ENCODE assay signal across 8 cellular contexts in genomic region chr19:39479916-39480315, GRCh38. TPM values are rescaled to one million over a fixed set of nuclear protein-coding genes. Genes with fewer than 3 reads are reported as not detected.
DNase-seq lines count a peak whose midpoint lies in the region; ATAC-seq, FAIRE-seq and TF ChIP-seq lines count a peak whose summit lies in the region.

No MANE protein-coding gene starts in this region.

- TF ChIP-seq POLR2A in HepG2 (IDR thresholded peaks at IDR 0.05; ENCODE audit: insufficient read depth in 1 of 2, low read depth in 2 of 2, low read length in 2 of 2), result no peak

- in situ Hi-C loops in HepG2 (cut with HindIII; ENCODE audit: extremely low pct_ligation_motif_present, low pct_unique_long_range_greater_than_20kb), result no loop called here

- DNase-seq in activated naive CD4-positive, alpha-beta T cell treated with anti-CD3 and anti-CD28 coated beads for 36 hours, result no peak
- no peak for DNase-seq in activated naive CD4-positive, alpha-beta T cell treated with anti-CD3 and anti-CD28 coated beads, Interleukin-2, amount 50 U/mL, for 16 hours
- no peak for DNase-seq in activated CD8-positive, alpha-beta T cell treated with anti-CD3 and anti-CD28 coated beads, Interleukin-2, amount 10 ng/mL, durations not matched to agents 7 days and 5 days
- no peak for DNase-seq in HepG2 (ENCODE audit: low spot score)
- no peak for DNase-seq in tibial artery
- DNase-seq in posterior cingulate gyrus, result no peak

- H3K27ac ChIP-seq in HepG2 (ENCODE audit: extremely low read length, insufficient read depth, low read length) (peak overlapping the region; percentile 89), tibial artery (peak overlapping the region; percentile 78 to 87)

- peak overlapping the region; percentile 99 for H3K9ac ChIP-seq in HepG2 (ENCODE audit: insufficient read depth, low read depth, low read length)

- BruUV-seq in HepG2 (replicated peaks; lab: Mats Ljungman, UMichigan), result no TSS peak

- H3K4me3 Mint-ChIP-seq in activated naive CD4-positive, alpha-beta T cell treated with anti-CD3 and anti-CD28 coated beads for 36 hours, result peak overlapping the region; percentile 92
- peak overlapping the region; percentile 92 for H3K4me3 Mint-ChIP-seq in activated CD8-positive, alpha-beta T cell treated with anti-CD3 and anti-CD28 coated beads, Interleukin-2, amount 10 ng/mL, durations not matched to agents 7 days and 5 days

- H3K9me3 Mint-ChIP-seq in activated naive CD4-positive, alpha-beta T cell treated with anti-CD3 and anti-CD28 coated beads for 36 hours, result no peaks in the 10 kb centered on the region
- H3K9me3 Mint-ChIP-seq in activated CD8-positive, alpha-beta T cell treated with anti-CD3 and anti-CD28 coated beads, Interleukin-2, amount 10 ng/mL, durations not matched to agents 7 days and 5 days (ENCODE audit: insufficient read depth), result no peaks in the 10 kb centered on the region

- peaks cover 25% of the 10 kb centered on the region for H3K4me1 ChIP-seq in HepG2 (ENCODE audit: insufficient read depth, low read length)
- H3K4me1 ChIP-seq in tibial artery, result peaks cover 0 to 21% (median 13%) of the 10 kb centered on the region in 4 donors

- intact Hi-C loops in activated naive CD4-positive, alpha-beta T cell treated with anti-CD3 and anti-CD28 coated beads for 36 hours (cut with micrococcal nuclease), result loop anchor here (1.0 to 2.0 kb wide), 3 partner anchors 35 to 89 kb away; partner anchors contain the start of genes EID2B, MED29, PAF1 and SUPT5H
- intact Hi-C loops in HepG2 (cut with micrococcal nuclease; ENCODE audit: unreplicated experiment), result no loop called here
- intact Hi-C loops in tibial artery (cut with DNase I; ENCODE audit: low total_unique reads), result loop anchor here (2.0 kb wide), 1 partner anchor 33 kb away; no protein-coding TSS in a partner anchor
- intact Hi-C loops in posterior cingulate gyrus (cut with DNase I), result loop anchor here (2.0 to 5.0 kb wide), 2 partner anchors 33 to 53 kb away; partner anchors contain the start of genes EID2B and SUPT5H

- H4K20me1 ChIP-seq in HepG2 (ENCODE audit: insufficient read depth, low read length), result no peaks in the 10 kb centered on the region

- TF ChIP-seq RAD21 in HepG2 (CRISPR knock-in tag; IDR thresholded peaks at IDR 0.05), result no peak

- peaks cover 27% of the 10 kb centered on the region for H3K4me1 Mint-ChIP-seq in activated naive CD4-positive, alpha-beta T cell treated with anti-CD3 and anti-CD28 coated beads for 36 hours (ENCODE audit: low read depth)
- peaks cover 29% of the 10 kb centered on the region for H3K4me1 Mint-ChIP-seq in activated CD8-positive, alpha-beta T cell treated with anti-CD3 and anti-CD28 coated beads, Interleukin-2, amount 10 ng/mL, durations not matched to agents 7 days and 5 days (ENCODE audit: low read depth)

- peak overlapping the region; percentile 56 to 96 (median 84) for H3K4me3 ChIP-seq in HepG2 (replicated peaks in 1 of 3; ENCODE audit: insufficient read depth in 1 of 3, low read depth in 2 of 3, low read length in 3 of 3)
- H3K4me3 ChIP-seq in tibial artery, result peak overlapping the region; percentile 89 to 95

- H3K9me3 ChIP-seq in HepG2 (ENCODE audit: low read length), result no peaks in the 10 kb centered on the region
- no peaks in the 10 kb centered on the region for H3K9me3 ChIP-seq in tibial artery

- peaks cover 18% of the 10 kb centered on the region for H3K79me2 ChIP-seq in HepG2 (ENCODE audit: insufficient read depth, low read length)

- no peaks in the 10 kb centered on the region; a peak in 1 of 5 replicates for H3K27me3 ChIP-seq in HepG2 (ENCODE audit: control insufficient read depth in 1 of 2, insufficient read depth in 2 of 2, low read length in 2 of 2)
- no peaks in the 10 kb centered on the region for H3K27me3 ChIP-seq in tibial artery

- H3K27ac Mint-ChIP-seq in activated naive CD4-positive, alpha-beta T cell treated with anti-CD3 and anti-CD28 coated beads for 36 hours, result peak overlapping the region; percentile 90
- H3K27ac Mint-ChIP-seq in activated CD8-positive, alpha-beta T cell treated with anti-CD3 and anti-CD28 coated beads, Interleukin-2, amount 10 ng/mL, durations not matched to agents 7 days and 5 days, result peak overlapping the region; percentile 97

- CTCF ChIA-PET in activated naive CD4-positive, alpha-beta T cell treated with anti-CD3 and anti-CD28 coated beads for 36 hours (lab: Charles Lee), result no interaction called here
- CTCF ChIA-PET in activated CD8-positive, alpha-beta T cell treated with anti-CD3 and anti-CD28 coated beads, Interleukin-2, amount 10 ng/mL, durations not matched to agents 7 days and 5 days (lab: Charles Lee), result interaction anchor here (0.8 to 1.2 kb wide), 3 partner anchors 16 to 68 kb away, joined by 3 to 5 read pairs (median 3); partner anchors contain the start of gene PLEKHG2
- CTCF ChIA-PET in HepG2 (lab: Yijun Ruan, JAX; ENCODE audit: low intra/inter-chr PET ratio, low total read pairs), result no interaction called here

- no peak for TF ChIP-seq CTCF in HepG2 (CRISPR knock-in tag; IDR thresholded peaks at IDR 0.05)
- no peak for TF ChIP-seq CTCF in tibial artery (IDR thresholded peaks at IDR 0.05)

- H2AFZ ChIP-seq in HepG2 (ENCODE audit: low read length), result no peak overlapping the region

- H3K27me3 Mint-ChIP-seq in activated naive CD4-positive, alpha-beta T cell treated with anti-CD3 and anti-CD28 coated beads for 36 hours (ENCODE audit: low read depth), result no peaks in the 10 kb centered on the region
- H3K27me3 Mint-ChIP-seq in activated CD8-positive, alpha-beta T cell treated with anti-CD3 and anti-CD28 coated beads, Interleukin-2, amount 10 ng/mL, durations not matched to agents 7 days and 5 days (ENCODE audit: low read depth), result no peaks in the 10 kb centered on the region

- no peak for FAIRE-seq in HepG2 (lab: Jason Lieb, UNC)

- H3K36me3 Mint-ChIP-seq in activated naive CD4-positive, alpha-beta T cell treated with anti-CD3 and anti-CD28 coated beads for 36 hours (ENCODE audit: low read depth), result peaks cover 15% of the 10 kb centered on the region
- peaks cover 25% of the 10 kb centered on the region for H3K36me3 Mint-ChIP-seq in activated CD8-positive, alpha-beta T cell treated with anti-CD3 and anti-CD28 coated beads, Interleukin-2, amount 10 ng/mL, durations not matched to agents 7 days and 5 days (ENCODE audit: low read depth)

- 70% methylated on average over 10 of the region's 10 CpGs for WGBS in HepG2 (ENCODE audit: low lambda C conversion rate)

- no peak for TF ChIP-seq EP300 in HepG2 (IDR thresholded peaks at IDR 0.05; ENCODE audit: low read depth in 2 of 2, low read length in 2 of 2)
- no peak for TF ChIP-seq EP300 in HepG2 (CRISPR knock-in tag; IDR thresholded peaks at IDR 0.05; ENCODE audit: borderline replicate concordance)

- no peak for ATAC-seq in activated CD8-positive, alpha-beta T cell treated with anti-CD3 and anti-CD28 coated beads, Interleukin-2, amount 10 ng/mL, durations not matched to agents 7 days and 5 days
- ATAC-seq in HepG2 (no peak), HG03159 (IDR thresholded peaks at IDR 0.05; ENCODE audit: unreplicated experiment) (no peak), GM18858 (IDR thresholded peaks at IDR 0.05; ENCODE audit: unreplicated experiment) (no peak)

- peaks cover 6 to 31% of the 10 kb centered on the region in 2 experiments; a peak in 4 of 5 replicates for H3K36me3 ChIP-seq in HepG2 (replicated peaks in 1 of 2; ENCODE audit: control insufficient read depth in 1 of 2, insufficient read depth in 2 of 2, low read length in 2 of 2)
- H3K36me3 ChIP-seq in tibial artery, result peaks cover 13 to 40% (median 21%) of the 10 kb centered on the region in 3 donors

- H3K4me2 ChIP-seq in HepG2 (ENCODE audit: low read depth, low read length), result peak overlapping the region; percentile 96

- POLR2A ChIA-PET in activated CD8-positive, alpha-beta T cell treated with anti-CD3 and anti-CD28 coated beads, Interleukin-2, amount 10 ng/mL, durations not matched to agents 7 days and 5 days (lab: Charles Lee), result interaction anchor here (0.6 to 1.2 kb wide), 5 partner anchors 16 to 44 kb away, joined by 3 to 11 read pairs (median 4); partner anchors contain the start of genes RPS16 and SUPT5H
- POLR2A ChIA-PET in HepG2 (lab: Yijun Ruan, JAX), result interaction anchor here (0.7 to 1.2 kb wide), 5 partner anchors 16 to 60 kb away, joined by 3 to 5 read pairs (median 3); partner anchors contain the start of gene RPS16

RNA-seq across cellular contexts. Expression of gene TIMM50, which starts 0.7 kb away (rescaled TPM):
- 100 to 1,000 TPM; 103 to 107 TPM for total RNA-seq in activated naive CD4-positive, alpha-beta T cell treated with anti-CD3 and anti-CD28 coated beads for 36 hours
- 10 to 100 TPM; 56.1 to 65.9 TPM for total RNA-seq in activated CD8-positive, alpha-beta T cell treated with anti-CD3 and anti-CD28 coated beads, Interleukin-2, amount 10 ng/mL, durations not matched to agents 7 days and 5 days
- 89.1 and 91.1 TPM in 2 replicates for total RNA-seq in HepG2 (2016; rRNA removed; fragmentation: Illumina TruSeq; extraction: Trizol)
- 37.5 and 47.3 TPM in 2 replicates for total RNA-seq in HepG2 (2016; cell fraction: cytosol; rRNA removed; fragmentation: Illumina TruSeq; extraction: Trizol; ENCODE audit: low read depth)
- total RNA-seq in HepG2 (2016; cell fraction: insoluble cytoplasmic fraction; rRNA removed; fragmentation: Illumina TruSeq; extraction: Trizol), result 85.4 and 88.5 TPM in 2 replicates
- total RNA-seq in HepG2 (2016; cell fraction: membrane; rRNA removed; fragmentation: Illumina TruSeq; extraction: Trizol), result 43.0 and 47.2 TPM in 2 replicates
- total RNA-seq in HepG2 (2016; cell fraction: nucleus; rRNA removed; fragmentation: Illumina TruSeq; extraction: Trizol), result 57.0 and 65.5 TPM in 2 replicates
- polyA plus RNA-seq in HepG2 (2011; rRNA removed), result 90.0 and 92.5 TPM in 2 replicates
- 85.2 and 108 TPM in 2 replicates for polyA plus RNA-seq in HepG2 (2011; cell fraction: cytosol; rRNA removed)
- polyA plus RNA-seq in HepG2 (2011; cell fraction: nucleus; rRNA removed), result 135 and 143 TPM in 2 replicates
- polyA plus RNA-seq in HepG2 (2012), result 65.0 and 84.2 TPM in 2 replicates
- 41.8 and 47.0 TPM in 2 replicates for polyA plus RNA-seq in HepG2 (2016; cell fraction: cytosol; fragmentation: Illumina TruSeq; extraction: Trizol; ENCODE audit: low read depth)
- polyA plus RNA-seq in HepG2 (2016; cell fraction: insoluble cytoplasmic fraction; fragmentation: Illumina TruSeq; extraction: Trizol; ENCODE audit: low read depth), result 88.6 and 92.5 TPM in 2 replicates
- 38.0 and 40.4 TPM in 2 replicates for polyA plus RNA-seq in HepG2 (2016; cell fraction: membrane; fragmentation: Illumina TruSeq; extraction: Trizol; ENCODE audit: low read depth)
- polyA plus RNA-seq in HepG2 (2016; cell fraction: nucleus; fragmentation: Illumina TruSeq; extraction: Trizol; ENCODE audit: insufficient read depth, low read depth), result 111 and 123 TPM in 2 replicates
- polyA minus RNA-seq in HepG2 (2011; rRNA and poly(A)+ RNA removed; ENCODE audit: low replicate concordance), result 121 and 194 TPM in 2 replicates
- polyA minus RNA-seq in HepG2 (2011; cell fraction: cytosol; rRNA and poly(A)+ RNA removed), result 41.5 and 44.7 TPM in 2 replicates
- 42.4 and 52.5 TPM in 2 replicates for polyA minus RNA-seq in HepG2 (2011; cell fraction: nucleus; rRNA and poly(A)+ RNA removed)

RNA-seq across cellular contexts. Expression of gene DLL3, which starts 18.8 kb away (rescaled TPM):
- under 1 TPM; 0.74 to 0.79 TPM for total RNA-seq in activated naive CD4-positive, alpha-beta T cell treated with anti-CD3 and anti-CD28 coated beads for 36 hours
- total RNA-seq in activated CD8-positive, alpha-beta T cell treated with anti-CD3 and anti-CD28 coated beads, Interleukin-2, amount 10 ng/mL, durations not matched to agents 7 days and 5 days, result under 1 TPM; 0.26 to 0.29 TPM
- 0.35 and 0.53 TPM in 2 replicates for total RNA-seq in HepG2 (2016; rRNA removed; fragmentation: Illumina TruSeq; extraction: Trizol)
- total RNA-seq in HepG2 (2016; cell fraction: cytosol; rRNA removed; fragmentation: Illumina TruSeq; extraction: Trizol; ENCODE audit: low read depth), result 1.4 and 1.6 TPM in 2 replicates
- total RNA-seq in HepG2 (2016; cell fraction: insoluble cytoplasmic fraction; rRNA removed; fragmentation: Illumina TruSeq; extraction: Trizol), result 0.28 and 0.37 TPM in 2 replicates
- 0.90 and 0.93 TPM in 2 replicates for total RNA-seq in HepG2 (2016; cell fraction: membrane; rRNA removed; fragmentation: Illumina TruSeq; extraction: Trizol)
- total RNA-seq in HepG2 (2016; cell fraction: nucleus; rRNA removed; fragmentation: Illumina TruSeq; extraction: Trizol), result 0.16 and 0.31 TPM in 2 replicates
- polyA plus RNA-seq in HepG2 (2011; rRNA removed), result 0.55 and 0.60 TPM in 2 replicates
- polyA plus RNA-seq in HepG2 (2011; cell fraction: cytosol; rRNA removed), result 0.60 and 0.64 TPM in 2 replicates
- polyA plus RNA-seq in HepG2 (2011; cell fraction: nucleus; rRNA removed), result 0.27 and 0.33 TPM in 2 replicates
- 0.39 and 0.51 TPM in 2 replicates for polyA plus RNA-seq in HepG2 (2012)
- polyA plus RNA-seq in HepG2 (2016; cell fraction: cytosol; fragmentation: Illumina TruSeq; extraction: Trizol; ENCODE audit: low read depth), result 1.9 and 2.0 TPM in 2 replicates
- polyA plus RNA-seq in HepG2 (2016; cell fraction: insoluble cytoplasmic fraction; fragmentation: Illumina TruSeq; extraction: Trizol; ENCODE audit: low read depth), result 0.54 and 0.55 TPM in 2 replicates
- polyA plus RNA-seq in HepG2 (2016; cell fraction: membrane; fragmentation: Illumina TruSeq; extraction: Trizol; ENCODE audit: low read depth), result 0.90 and 1.1 TPM in 2 replicates
- polyA plus RNA-seq in HepG2 (2016; cell fraction: nucleus; fragmentation: Illumina TruSeq; extraction: Trizol; ENCODE audit: insufficient read depth, low read depth), result 0.41 TPM in 2 replicates
- polyA minus RNA-seq in HepG2 (2011; rRNA and poly(A)+ RNA removed; ENCODE audit: low replicate concordance), result 0.42 and 0.63 TPM in 2 replicates
- not detected in 2 replicates for polyA minus RNA-seq in HepG2 (2011; cell fraction: cytosol; rRNA and poly(A)+ RNA removed)
- polyA minus RNA-seq in HepG2 (2011; cell fraction: nucleus; rRNA and poly(A)+ RNA removed), result 0.25 and 0.39 TPM in 2 replicates

RNA-seq across cellular contexts. Expression of gene SUPT5H, which starts 34.5 kb away (rescaled TPM):
- 100 to 1,000 TPM; 129 to 139 TPM for total RNA-seq in activated naive CD4-positive, alpha-beta T cell treated with anti-CD3 and anti-CD28 coated beads for 36 hours
- 100 to 1,000 TPM; 144 to 147 TPM for total RNA-seq in activated CD8-positive, alpha-beta T cell treated with anti-CD3 and anti-CD28 coated beads, Interleukin-2, amount 10 ng/mL, durations not matched to agents 7 days and 5 days
- total RNA-seq in HepG2 (2016; rRNA removed; fragmentation: Illumina TruSeq; extraction: Trizol), result 34.9 and 48.2 TPM in 2 replicates
- total RNA-seq in HepG2 (2016; cell fraction: cytosol; rRNA removed; fragmentation: Illumina TruSeq; extraction: Trizol; ENCODE audit: low read depth), result 10.1 and 10.2 TPM in 2 replicates
- 31.0 and 56.4 TPM in 2 replicates for total RNA-seq in HepG2 (2016; cell fraction: insoluble cytoplasmic fraction; rRNA removed; fragmentation: Illumina TruSeq; extraction: Trizol)
- 24.1 and 24.5 TPM in 2 replicates for total RNA-seq in HepG2 (2016; cell fraction: membrane; rRNA removed; fragmentation: Illumina TruSeq; extraction: Trizol)
- total RNA-seq in HepG2 (2016; cell fraction: nucleus; rRNA removed; fragmentation: Illumina TruSeq; extraction: Trizol), result 40.8 and 47.1 TPM in 2 replicates
- 49.0 and 51.7 TPM in 2 replicates for polyA plus RNA-seq in HepG2 (2011; rRNA removed)
- 25.7 and 31.7 TPM in 2 replicates for polyA plus RNA-seq in HepG2 (2011; cell fraction: cytosol; rRNA removed)
- polyA plus RNA-seq in HepG2 (2011; cell fraction: nucleus; rRNA removed), result 253 and 283 TPM in 2 replicates
- polyA plus RNA-seq in HepG2 (2012), result 67.2 and 69.5 TPM in 2 replicates
- 6.0 and 6.1 TPM in 2 replicates for polyA plus RNA-seq in HepG2 (2016; cell fraction: cytosol; fragmentation: Illumina TruSeq; extraction: Trizol; ENCODE audit: low read depth)
- 36.5 and 56.7 TPM in 2 replicates for polyA plus RNA-seq in HepG2 (2016; cell fraction: insoluble cytoplasmic fraction; fragmentation: Illumina TruSeq; extraction: Trizol; ENCODE audit: low read depth)
- polyA plus RNA-seq in HepG2 (2016; cell fraction: membrane; fragmentation: Illumina TruSeq; extraction: Trizol; ENCODE audit: low read depth), result 12.5 and 14.4 TPM in 2 replicates
- polyA plus RNA-seq in HepG2 (2016; cell fraction: nucleus; fragmentation: Illumina TruSeq; extraction: Trizol; ENCODE audit: insufficient read depth, low read depth), result 151 and 174 TPM in 2 replicates
- polyA minus RNA-seq in HepG2 (2011; rRNA and poly(A)+ RNA removed; ENCODE audit: low replicate concordance), result 47.0 and 62.8 TPM in 2 replicates
- 24.6 and 28.9 TPM in 2 replicates for polyA minus RNA-seq in HepG2 (2011; cell fraction: cytosol; rRNA and poly(A)+ RNA removed)
- 41.6 and 42.1 TPM in 2 replicates for polyA minus RNA-seq in HepG2 (2011; cell fraction: nucleus; rRNA and poly(A)+ RNA removed)

RNA-seq across cellular contexts. Expression of gene SELENOV, which starts 35.0 kb away (rescaled TPM):
- not detected for total RNA-seq in activated naive CD4-positive, alpha-beta T cell treated with anti-CD3 and anti-CD28 coated beads for 36 hours
- total RNA-seq in activated CD8-positive, alpha-beta T cell treated with anti-CD3 and anti-CD28 coated beads, Interleukin-2, amount 10 ng/mL, durations not matched to agents 7 days and 5 days, result not detected
- total RNA-seq in HepG2 (2016; rRNA removed; fragmentation: Illumina TruSeq; extraction: Trizol), result not detected in 2 replicates
- total RNA-seq in HepG2 (2016; cell fraction: cytosol; rRNA removed; fragmentation: Illumina TruSeq; extraction: Trizol; ENCODE audit: low read depth), result not detected in 2 replicates
- not detected in 2 replicates for total RNA-seq in HepG2 (2016; cell fraction: insoluble cytoplasmic fraction; rRNA removed; fragmentation: Illumina TruSeq; extraction: Trizol)
- not detected in 2 replicates for total RNA-seq in HepG2 (2016; cell fraction: membrane; rRNA removed; fragmentation: Illumina TruSeq; extraction: Trizol)
- 0.47 TPM in 1 of 2 replicates, not detected in the other for total RNA-seq in HepG2 (2016; cell fraction: nucleus; rRNA removed; fragmentation: Illumina TruSeq; extraction: Trizol)
- polyA plus RNA-seq in HepG2 (2011; rRNA removed), result not detected in 2 replicates
- not detected in 2 replicates for polyA plus RNA-seq in HepG2 (2011; cell fraction: cytosol; rRNA removed)
- polyA plus RNA-seq in HepG2 (2011; cell fraction: nucleus; rRNA removed), result 0.17 and 0.76 TPM in 2 replicates
- not detected in 2 replicates for polyA plus RNA-seq in HepG2 (2012)
- polyA plus RNA-seq in HepG2 (2016; cell fraction: cytosol; fragmentation: Illumina TruSeq; extraction: Trizol; ENCODE audit: low read depth), result not detected in 2 replicates
- not detected in 2 replicates for polyA plus RNA-seq in HepG2 (2016; cell fraction: insoluble cytoplasmic fraction; fragmentation: Illumina TruSeq; extraction: Trizol; ENCODE audit: low read depth)
- not detected in 2 replicates for polyA plus RNA-seq in HepG2 (2016; cell fraction: membrane; fragmentation: Illumina TruSeq; extraction: Trizol; ENCODE audit: low read depth)
- polyA plus RNA-seq in HepG2 (2016; cell fraction: nucleus; fragmentation: Illumina TruSeq; extraction: Trizol; ENCODE audit: insufficient read depth, low read depth), result not detected in 2 replicates
- not detected in 2 replicates for polyA minus RNA-seq in HepG2 (2011; rRNA and poly(A)+ RNA removed; ENCODE audit: low replicate concordance)
- not detected in 2 replicates for polyA minus RNA-seq in HepG2 (2011; cell fraction: cytosol; rRNA and poly(A)+ RNA removed)
- polyA minus RNA-seq in HepG2 (2011; cell fraction: nucleus; rRNA and poly(A)+ RNA removed), result not detected in 2 replicates

RNA-seq across cellular contexts. Expression of gene RPS16, which starts 44.2 kb away (rescaled TPM):
- 1,000 to 10,000 TPM; 4,195 to 4,327 TPM for total RNA-seq in activated naive CD4-positive, alpha-beta T cell treated with anti-CD3 and anti-CD28 coated beads for 36 hours
- total RNA-seq in activated CD8-positive, alpha-beta T cell treated with anti-CD3 and anti-CD28 coated beads, Interleukin-2, amount 10 ng/mL, durations not matched to agents 7 days and 5 days, result 1,000 to 10,000 TPM; 2,100 to 2,157 TPM
- total RNA-seq in HepG2 (2016; rRNA removed; fragmentation: Illumina TruSeq; extraction: Trizol), result 488 and 790 TPM in 2 replicates
- total RNA-seq in HepG2 (2016; cell fraction: cytosol; rRNA removed; fragmentation: Illumina TruSeq; extraction: Trizol; ENCODE audit: low read depth), result 875 and 1,100 TPM in 2 replicates
- total RNA-seq in HepG2 (2016; cell fraction: insoluble cytoplasmic fraction; rRNA removed; fragmentation: Illumina TruSeq; extraction: Trizol), result 524 and 648 TPM in 2 replicates
- total RNA-seq in HepG2 (2016; cell fraction: membrane; rRNA removed; fragmentation: Illumina TruSeq; extraction: Trizol), result 1,389 and 1,434 TPM in 2 replicates
- total RNA-seq in HepG2 (2016; cell fraction: nucleus; rRNA removed; fragmentation: Illumina TruSeq; extraction: Trizol), result 216 and 289 TPM in 2 replicates
- polyA plus RNA-seq in HepG2 (2011; rRNA removed), result 2,583 and 2,596 TPM in 2 replicates
- 6,196 and 9,335 TPM in 2 replicates for polyA plus RNA-seq in HepG2 (2011; cell fraction: cytosol; rRNA removed)
- 2,074 and 2,083 TPM in 2 replicates for polyA plus RNA-seq in HepG2 (2011; cell fraction: nucleus; rRNA removed)
- polyA plus RNA-seq in HepG2 (2012), result 3,042 and 3,601 TPM in 2 replicates
- polyA plus RNA-seq in HepG2 (2016; cell fraction: cytosol; fragmentation: Illumina TruSeq; extraction: Trizol; ENCODE audit: low read depth), result 3,994 and 4,562 TPM in 2 replicates
- 2,744 and 2,812 TPM in 2 replicates for polyA plus RNA-seq in HepG2 (2016; cell fraction: insoluble cytoplasmic fraction; fragmentation: Illumina TruSeq; extraction: Trizol; ENCODE audit: low read depth)
- 5,655 and 5,989 TPM in 2 replicates for polyA plus RNA-seq in HepG2 (2016; cell fraction: membrane; fragmentation: Illumina TruSeq; extraction: Trizol; ENCODE audit: low read depth)
- 1,642 and 1,701 TPM in 2 replicates for polyA plus RNA-seq in HepG2 (2016; cell fraction: nucleus; fragmentation: Illumina TruSeq; extraction: Trizol; ENCODE audit: insufficient read depth, low read depth)
- 2,434 and 2,985 TPM in 2 replicates for polyA minus RNA-seq in HepG2 (2011; rRNA and poly(A)+ RNA removed; ENCODE audit: low replicate concordance)
- 1,333 and 1,373 TPM in 2 replicates for polyA minus RNA-seq in HepG2 (2011; cell fraction: cytosol; rRNA and poly(A)+ RNA removed)
- 311 and 415 TPM in 2 replicates for polyA minus RNA-seq in HepG2 (2011; cell fraction: nucleus; rRNA and poly(A)+ RNA removed)
